In the genomic region with DNA sequence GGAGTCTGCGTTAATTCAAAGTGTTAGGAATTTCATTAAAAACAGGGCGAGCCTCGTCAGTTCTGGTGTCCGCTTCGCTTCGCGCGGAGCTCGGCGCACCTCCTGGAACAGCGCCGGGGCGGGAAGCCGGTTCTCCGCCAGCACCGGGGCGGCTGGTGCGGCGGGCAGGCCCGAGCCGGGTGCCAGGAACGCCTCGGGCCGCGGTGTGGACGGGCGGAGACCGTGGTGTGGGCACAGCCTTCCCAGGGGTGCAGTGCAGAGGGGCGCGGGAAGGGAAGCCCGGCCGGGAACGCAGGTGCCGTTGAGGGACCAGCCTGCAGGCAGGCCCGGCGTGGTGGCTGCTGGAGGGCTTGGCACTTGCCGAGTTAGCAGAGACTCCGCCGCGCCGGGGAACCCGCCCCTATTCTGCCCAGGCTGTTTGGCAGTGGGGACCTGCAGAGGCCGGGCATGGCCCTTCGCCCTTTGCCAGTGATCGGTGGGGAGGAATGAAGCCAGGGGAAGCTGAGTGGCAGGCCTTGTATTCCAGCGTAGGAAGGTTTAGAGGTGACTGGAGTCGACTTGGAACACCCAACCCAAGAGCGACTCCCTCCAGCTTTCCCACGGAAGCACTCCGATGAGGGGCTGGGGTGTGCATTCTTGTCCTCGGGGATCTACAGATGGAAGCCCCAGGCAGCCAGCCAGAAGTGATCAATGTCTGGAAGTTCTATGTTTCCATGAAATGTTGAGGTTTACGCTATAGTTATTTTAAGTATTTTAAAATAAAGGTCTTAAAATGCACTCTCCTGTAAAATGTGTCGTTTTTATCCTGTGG, we compare ENCODE assay signal across 8 cellular contexts. TPM values are rescaled to one million over a fixed set of nuclear protein-coding genes. Genes with fewer than 3 reads are reported as not detected.
DNase-seq lines count a peak whose midpoint lies in the region; ATAC-seq and TF ChIP-seq lines count a peak whose summit lies in the region.

No MANE protein-coding gene starts in this region.

- H3K4me1 ChIP-seq in HAP-1, result peaks cover 3% of the 10 kb centered on the region
- H3K4me1 ChIP-seq in mammary epithelial cell (ENCODE audit: insufficient read depth, low read length), result peaks cover 23% of the 10 kb centered on the region

- H3K27me3 ChIP-seq in HAP-1 (ENCODE audit: low read depth) (no peaks in the 10 kb centered on the region), mammary epithelial cell (ENCODE audit: insufficient read depth, low read length) (no peaks in the 10 kb centered on the region), layer of hippocampus (ENCODE audit: control insufficient read depth, insufficient read depth, low read length) (no peaks in the 10 kb centered on the region)

- no peaks in the 10 kb centered on the region for H4K20me1 ChIP-seq in mammary epithelial cell (ENCODE audit: insufficient read depth, low read length)

- H3K9ac ChIP-seq in mammary epithelial cell (ENCODE audit: insufficient read depth, low read length), result peak overlapping the region; percentile 45

- H3K36me3 ChIP-seq in HAP-1 (replicated peaks) (no peaks in the 10 kb centered on the region; the same call in 1 of the 2 replicates), mammary epithelial cell (ENCODE audit: insufficient read depth, low read length) (no peaks in the 10 kb centered on the region)

- peaks cover 3% of the 10 kb centered on the region; the same call in 1 of the 2 replicates for H3K9me3 ChIP-seq in HAP-1
- no peaks in the 10 kb centered on the region for H3K9me3 ChIP-seq in mammary epithelial cell (replicated peaks; ENCODE audit: insufficient read depth, low read length)

- no peak for ATAC-seq in GM21390 (IDR thresholded peaks at IDR 0.05; ENCODE audit: unreplicated experiment)

- H2AFZ ChIP-seq in mammary epithelial cell (ENCODE audit: low read depth, low read length), result peak overlapping the region; percentile 94

- intact Hi-C loops in mammary epithelial cell (cut with micrococcal nuclease), result no loop called here

- in situ Hi-C loops in HAP-1 (cut with MboI; ENCODE audit: low sequenced_read_pairs) (no loop called here), mammary epithelial cell (cut with MboI; ENCODE audit: low sequenced_read_pairs in 2 of 2) (no loop called here)

- WGBS in mammary epithelial cell (ENCODE audit: low coverage, missing lambda C conversion rate), result 17% methylated on average over 14 of the region's 53 CpGs

- peaks cover 38% of the 10 kb centered on the region for H3K79me2 ChIP-seq in mammary epithelial cell (ENCODE audit: insufficient read depth, low read length)

- DNase-seq in AG20443 (ENCODE audit: low spot score) (peak; percentile 51), HAP-1 (ENCODE audit: low spot score in 2 of 2) (no peak), T-helper 2 cell (peak in 3 of 5 experiments; percentile 2 to 42 (median 18)), mammary epithelial cell (no peak), SHP77 treated with DMSO at 0.1 percent for 48 hours (lab: John Stamatoyannopoulos, UW) (no peak)
- DNase-seq in stimulated activated CD4-positive, alpha-beta T cell treated with anti-CD3 and anti-CD28 coated beads, Interleukin-15, amount 100 ng/mL, for 48 hours (ENCODE audit: low read depth in 2 of 2), result peak; percentile 19 to 21

- TF ChIP-seq CTCF in mammary epithelial cell (conservative IDR thresholded peaks at IDR 0.05 in 1 of 2, IDR thresholded peaks at IDR 0.05 in 1 of 2; ENCODE audit: extremely low read depth in 1 of 2, insufficient read depth in 1 of 2, low read depth in 1 of 2, low read length in 2 of 2), result no peak

- H3K4me2 ChIP-seq in mammary epithelial cell (ENCODE audit: insufficient read depth, low read depth, low read length), result peak overlapping the region; percentile 89

- dilution Hi-C loops in mammary epithelial cell (cut with HindIII; ENCODE audit: low sequenced_read_pairs), result no loop called here

- H3K4me3 ChIP-seq in HAP-1, result peak overlapping the region; percentile 70; the same call in 1 of the 2 replicates
- H3K4me3 ChIP-seq in mammary epithelial cell (replicated peaks in 1 of 3; ENCODE audit: insufficient read depth in 1 of 3, low read depth in 2 of 3, low read length in 3 of 3), result peak overlapping the region; percentile 20 to 55 (median 51)

- no TSS peak for BruUV-seq in mammary epithelial cell (replicated peaks; lab: Mats Ljungman, UMichigan)

- CTCF ChIA-PET in mammary epithelial cell (lab: Charles Lee; ENCODE audit: low non-redundant PET), result interaction anchor here (0.6 kb wide), 1 partner anchor 72 kb away, joined by 3 read pairs; no protein-coding TSS in a partner anchor

- H3K27ac ChIP-seq in mammary epithelial cell (ENCODE audit: insufficient read depth, low read depth, low read length) (peak overlapping the region; percentile 77), layer of hippocampus (ENCODE audit: low read depth, low read length) (peak overlapping the region; percentile 88)

RNA-seq across cellular contexts. Expression of gene RHEB, which starts 0.9 kb away (rescaled TPM):
- 100 to 1,000 TPM in 1 of 2 donors, 10 to 100 TPM in 1; 57.3 to 105 TPM for total RNA-seq in mammary epithelial cell
- polyA plus RNA-seq in mammary epithelial cell, result 56.0 TPM
- polyA minus RNA-seq in mammary epithelial cell, result 93.7 TPM

Comparison
In these comparisons a context has a peak if more than half of its experiments do, and no peak if none do; other contexts are left out.
1. DNase-seq: peak in AG20443 (single experiment), T-helper 2 cell (3 of 5) and stimulated activated CD4-positive, alpha-beta T cell treated with anti-CD3 and anti-CD28 coated beads, Interleukin-15, amount 100 ng/mL, for 48 hours (2 of 2); none in HAP-1 (0 of 2), mammary epithelial cell (single experiment) and SHP77 treated with DMSO at 0.1 percent for 48 hours (single experiment).